ENCODE assay signal across 11 cellular contexts in genomic region chr1:9882296-9882944, GRCh38. TPM values are rescaled to one million over a fixed set of nuclear protein-coding genes. Genes with fewer than 3 reads are reported as not detected.
DNase-seq lines count a peak whose midpoint lies in the region; ATAC-seq and TF ChIP-seq lines count a peak whose summit lies in the region.
"Had no signal": no experiment of that assay in that cellular context is flagged by ENCODE, and none has a peak within 500 bp of the region (broad histone marks: within the 10 kb centered on the region; RNA-seq: fewer than 3 reads in every experiment).

No MANE protein-coding gene starts in this region.

- H3K9me3 Mint-ChIP-seq in HFFc6 (no peaks in the 10 kb centered on the region), Calu3 (ENCODE audit: low read depth, unreplicated experiment) (no peaks in the 10 kb centered on the region)
- no peaks in the 10 kb centered on the region for H3K9me3 Mint-ChIP-seq in activated T-cell treated with anti-CD3 and anti-CD28 coated beads, Interleukin-2, amount 50 U/mL, for 72 hours

- H3K27ac Mint-ChIP-seq in HFFc6, result peak overlapping the region; percentile 78
- H3K27ac Mint-ChIP-seq in activated T-cell treated with anti-CD3 and anti-CD28 coated beads, Interleukin-2, amount 50 U/mL, for 72 hours, result peak overlapping the region; percentile 22
- H3K27ac Mint-ChIP-seq in Calu3 (ENCODE audit: unreplicated experiment), result no peak overlapping the region

- H3K4me2 ChIP-seq in BLaER1 treated with 17β-estradiol and CSF1 and Interleukin-3, amounts not matched to agents 10 nM and 100 nM, result peak overlapping the region in 10 of 11 experiments; percentile 18 to 66 (median 54); a peak in 19 of 22 replicates
- no peak overlapping the region for H3K4me2 ChIP-seq in mesenchymal stem cell (ENCODE audit: low read length, poor library complexity, severe bottlenecking)

- peak overlapping the region; percentile 42 for H2AK5ac ChIP-seq in mesenchymal stem cell (ENCODE audit: low read length, severe bottlenecking)

- H2BK5ac ChIP-seq in mesenchymal stem cell (ENCODE audit: low read depth, low read length, poor library complexity, severe bottlenecking), result no peak overlapping the region

- peak overlapping the region; percentile 9 for H4K91ac ChIP-seq in mesenchymal stem cell (ENCODE audit: low read length)

- H3K9me3 ChIP-seq in BLaER1 treated with 17β-estradiol and CSF1 and Interleukin-3, amounts not matched to agents 10 nM and 100 nM (replicated peaks in 1 of 11), result no peaks in the 10 kb centered on the region
- no peaks in the 10 kb centered on the region for H3K9me3 ChIP-seq in mesenchymal stem cell (ENCODE audit: control insufficient read depth, low read length)

- no peak overlapping the region for H3K4ac ChIP-seq in mesenchymal stem cell (ENCODE audit: low read depth in 1 of 2, low read length in 2 of 2)

- DNase-seq in HFFc6, result no peak
- peak; percentile 24 to 26 for DNase-seq in activated T-cell treated with anti-CD3 and anti-CD28 coated beads, Interleukin-2, amount 50 U/mL, for 72 hours
- no peak for DNase-seq in mesenchymal stem cell
- DNase-seq in middle frontal gyrus (ENCODE audit: extremely low spot score, low spot score), result no peak
- DNase-seq in Calu3, result no peak
- DNase-seq: C1 segment of cervical spinal cord, NCI-H1417 had no signal

- WGBS in mesenchymal stem cell, result 94% methylated on average over 12 of the region's 12 CpGs

- H3K36me3 Mint-ChIP-seq in HFFc6 (ENCODE audit: low read depth) (no peaks in the 10 kb centered on the region; the same call in 1 of the 2 replicates), Calu3 (ENCODE audit: insufficient read depth, unreplicated experiment) (no peaks in the 10 kb centered on the region)
- H3K36me3 Mint-ChIP-seq in activated T-cell treated with anti-CD3 and anti-CD28 coated beads, Interleukin-2, amount 50 U/mL, for 72 hours (ENCODE audit: insufficient read depth in 2 of 2), result no peaks in the 10 kb centered on the region

- H3K9ac ChIP-seq in BLaER1 treated with 17β-estradiol and CSF1 and Interleukin-3, amounts not matched to agents 10 nM and 100 nM, result no peak overlapping the region
- H3K9ac ChIP-seq in mesenchymal stem cell (ENCODE audit: low read length), result no peak overlapping the region

- peak overlapping the region; percentile 27 for H2BK120ac ChIP-seq in mesenchymal stem cell (ENCODE audit: low read depth, low read length)

- CTCF ChIA-PET in Calu3 (lab: Charles Lee), result no interaction called here

- peak overlapping the region in 1 of 2 experiments; percentile 42 for H2BK12ac ChIP-seq in mesenchymal stem cell (ENCODE audit: low read length in 2 of 2)

- no peak overlapping the region for H3K23ac ChIP-seq in mesenchymal stem cell (ENCODE audit: low read length in 2 of 2)

- no TSS peak for BruUV-seq in Calu3 (replicated peaks; lab: Mats Ljungman, UMichigan)

- peak overlapping the region; percentile 4; the same call in 1 of the 2 replicates for H3K4me3 Mint-ChIP-seq in HFFc6
- H3K4me3 Mint-ChIP-seq in activated T-cell treated with anti-CD3 and anti-CD28 coated beads, Interleukin-2, amount 50 U/mL, for 72 hours, result peak overlapping the region; percentile 4 to 5
- H3K4me3 Mint-ChIP-seq in Calu3 (ENCODE audit: low read depth, unreplicated experiment), result no peak overlapping the region

- TF ChIP-seq CTCF in HFFc6 (IDR thresholded peaks at IDR 0.05) (no peak), Calu3 (IDR thresholded peaks at IDR 0.05; ENCODE audit: unreplicated experiment) (no peak)

- H3K27me3 Mint-ChIP-seq in HFFc6 (ENCODE audit: insufficient read depth) (peaks cover 3% of the 10 kb centered on the region; the same call in 1 of the 2 replicates), Calu3 (ENCODE audit: unreplicated experiment) (no peaks in the 10 kb centered on the region)
- H3K27me3 Mint-ChIP-seq in activated T-cell treated with anti-CD3 and anti-CD28 coated beads, Interleukin-2, amount 50 U/mL, for 72 hours (ENCODE audit: low read depth), result no peaks in the 10 kb centered on the region

- peaks cover 25% of the 10 kb centered on the region for H3K4me1 Mint-ChIP-seq in HFFc6 (ENCODE audit: low read depth)
- H3K4me1 Mint-ChIP-seq in activated T-cell treated with anti-CD3 and anti-CD28 coated beads, Interleukin-2, amount 50 U/mL, for 72 hours (ENCODE audit: low read depth), result peaks cover 19% of the 10 kb centered on the region
- H3K4me1 Mint-ChIP-seq in Calu3 (ENCODE audit: low read depth, unreplicated experiment), result peaks cover 23% of the 10 kb centered on the region

- H3K4me3 ChIP-seq in BLaER1 treated with 17β-estradiol and CSF1 and Interleukin-3, amounts not matched to agents 10 nM and 100 nM, result no peak overlapping the region
- no peak overlapping the region for H3K4me3 ChIP-seq in mesenchymal stem cell (ENCODE audit: insufficient read depth in 1 of 2, low read depth in 1 of 2, low read length in 2 of 2)

- H2BK15ac ChIP-seq in mesenchymal stem cell (ENCODE audit: low read depth, poor library complexity, severe bottlenecking), result peak overlapping the region; percentile 29

- H3K27me3 ChIP-seq in BLaER1 treated with 17β-estradiol and CSF1 and Interleukin-3, amounts not matched to agents 10 nM and 100 nM, result peaks cover 0 to 19% (median 7%) of the 10 kb centered on the region in 11 experiments; a peak in 8 of 22 replicates
- peaks cover 0 to 5% of the 10 kb centered on the region in 2 experiments for H3K27me3 ChIP-seq in mesenchymal stem cell (ENCODE audit: control insufficient read depth in 1 of 2, insufficient read depth in 1 of 2, low read length in 2 of 2)
- H3K27me3 ChIP-seq: brain microvascular endothelial cell had no signal

- intact Hi-C loops in Calu3 (cut with micrococcal nuclease; ENCODE audit: unreplicated experiment), result no loop called here

- no peak overlapping the region for H3K27ac ChIP-seq in BLaER1 treated with 17β-estradiol and CSF1 and Interleukin-3, amounts not matched to agents 10 nM and 100 nM
- H3K27ac ChIP-seq in mesenchymal stem cell (ENCODE audit: low read length, poor library complexity, severe bottlenecking), result peak overlapping the region; percentile 5
- H3K27ac ChIP-seq: brain microvascular endothelial cell had no signal

- peaks cover 41% of the 10 kb centered on the region for H3K79me1 ChIP-seq in mesenchymal stem cell (replicated peaks; ENCODE audit: low read length, poor library complexity, severe bottlenecking)

- H4K8ac ChIP-seq in mesenchymal stem cell (ENCODE audit: low read length), result no peak overlapping the region

- H2AFZ ChIP-seq in mesenchymal stem cell (ENCODE audit: low read depth, low read length), result no peak overlapping the region

- peaks cover 0 to 25% (median 20%) of the 10 kb centered on the region in 10 experiments; a peak in 16 of 20 replicates for H3K4me1 ChIP-seq in BLaER1 treated with 17β-estradiol and CSF1 and Interleukin-3, amounts not matched to agents 10 nM and 100 nM
- peaks cover 34% of the 10 kb centered on the region for H3K4me1 ChIP-seq in mesenchymal stem cell (ENCODE audit: control insufficient read depth, insufficient read depth, low read depth, low read length)

- peak overlapping the region; percentile 54 to 69 for H3K18ac ChIP-seq in mesenchymal stem cell (ENCODE audit: low read depth in 1 of 2, low read length in 2 of 2)

- peaks cover 0 to 73% (median 33%) of the 10 kb centered on the region in 11 experiments; a peak in 18 of 22 replicates for H4K20me1 ChIP-seq in BLaER1 treated with 17β-estradiol and CSF1 and Interleukin-3, amounts not matched to agents 10 nM and 100 nM

- peaks cover 0 to 14% (median 0%) of the 10 kb centered on the region in 11 experiments; a peak in 5 of 22 replicates for H3K36me3 ChIP-seq in BLaER1 treated with 17β-estradiol and CSF1 and Interleukin-3, amounts not matched to agents 10 nM and 100 nM
- peaks cover 0 to 44% of the 10 kb centered on the region in 2 experiments for H3K36me3 ChIP-seq in mesenchymal stem cell (ENCODE audit: control insufficient read depth in 1 of 2, insufficient read depth in 2 of 2, low read depth in 1 of 2, low read length in 2 of 2)
- H3K36me3 ChIP-seq: brain microvascular endothelial cell had no signal

- peak; percentile 70 to 76 for ATAC-seq in activated T-cell treated with anti-CD3 and anti-CD28 coated beads, Interleukin-2, amount 50 U/mL, for 72 hours (replicated peaks in 1 of 2)
- ATAC-seq in HG03469 (IDR thresholded peaks at IDR 0.05; ENCODE audit: unreplicated experiment), result no peak
- no peak for ATAC-seq in HG02981 (IDR thresholded peaks at IDR 0.05; ENCODE audit: unreplicated experiment)

- H3K14ac ChIP-seq in mesenchymal stem cell (ENCODE audit: low read length in 2 of 2), result peak overlapping the region in 1 of 2 experiments; percentile 14

RNA-seq across cellular contexts. Expression of gene CTNNBIP1, which starts 27.6 kb away (rescaled TPM):
- 10 to 100 TPM; 19.7 to 25.5 (median 21.4) TPM for total RNA-seq in HFFc6 (2021; fragmentation: NEBNext Ultra II Directional; extraction: Animal tissue kit (Norgen Biotek cat#: 25700))
- 10 to 100 TPM; 16.3 to 21.6 TPM for total RNA-seq in activated T-cell treated with anti-CD3 and anti-CD28 coated beads, Interleukin-2, amount 50 U/mL, for 72 hours
- 15.6 TPM for polyA plus RNA-seq in mesenchymal stem cell (2013, experiment 1 of 2)
- polyA plus RNA-seq in mesenchymal stem cell (2013, experiment 2 of 2), result 15.8 TPM
- 11.8 and 18.1 TPM in 2 replicates for total RNA-seq in Calu3 (2022)

RNA-seq across cellular contexts. Expression of gene CLSTN1, which starts 58.7 kb away (rescaled TPM):
- total RNA-seq in HFFc6 (2021; fragmentation: NEBNext Ultra II Directional; extraction: Animal tissue kit (Norgen Biotek cat#: 25700)), result 100 to 1,000 TPM; 128 to 151 (median 137) TPM
- 10 to 100 TPM; 31.7 to 34.1 TPM for total RNA-seq in activated T-cell treated with anti-CD3 and anti-CD28 coated beads, Interleukin-2, amount 50 U/mL, for 72 hours
- polyA plus RNA-seq in mesenchymal stem cell (2013, experiment 1 of 2), result 81.8 TPM
- polyA plus RNA-seq in mesenchymal stem cell (2013, experiment 2 of 2), result 79.6 TPM
- 93.2 and 99.3 TPM in 2 replicates for total RNA-seq in Calu3 (2022)

Comparison
In these comparisons a context has a peak if more than half of its experiments do, and no peak if none do; other contexts are left out.
1. DNase-seq: peak in activated T-cell treated with anti-CD3 and anti-CD28 coated beads, Interleukin-2, amount 50 U/mL, for 72 hours (2 of 2); none in HFFc6 (single experiment), mesenchymal stem cell (single experiment), middle frontal gyrus (single experiment) and Calu3 (single experiment).
2. ATAC-seq: peak in activated T-cell treated with anti-CD3 and anti-CD28 coated beads, Interleukin-2, amount 50 U/mL, for 72 hours (2 of 2); none in HG03469 (single experiment) and HG02981 (single experiment).